1 cellular context compared by ENCODE assay signal in genomic region chr16:9422769-9423513, GRCh38.
TF ChIP-seq lines count a peak whose summit lies in the region.

No MANE protein-coding gene starts in this region.

TF ChIP-seq in HepG2, 621 proteins besides CTCF, POLR2A, EP300 and RAD21 (continued from another document):
- TF ChIP-seq THRA (CRISPR knock-in tag; IDR thresholded peaks at IDR 0.05; ENCODE audit: borderline replicate concordance) (no peak), ZKSCAN1 (IDR thresholded peaks at IDR 0.05; ENCODE audit: low read length) (peak; percentile 91), HNF4A (CRISPR knock-in tag; IDR thresholded peaks at IDR 0.05) (peak; percentile 50; the same call in 1 of the 2 replicates), ZNF563 (CRISPR knock-in tag; IDR thresholded peaks at IDR 0.05) (no peak), ZNF615 (CRISPR knock-in tag; IDR thresholded peaks at IDR 0.05; ENCODE audit: borderline replicate concordance) (no peak)
- TF ChIP-seq, protein P1, sequence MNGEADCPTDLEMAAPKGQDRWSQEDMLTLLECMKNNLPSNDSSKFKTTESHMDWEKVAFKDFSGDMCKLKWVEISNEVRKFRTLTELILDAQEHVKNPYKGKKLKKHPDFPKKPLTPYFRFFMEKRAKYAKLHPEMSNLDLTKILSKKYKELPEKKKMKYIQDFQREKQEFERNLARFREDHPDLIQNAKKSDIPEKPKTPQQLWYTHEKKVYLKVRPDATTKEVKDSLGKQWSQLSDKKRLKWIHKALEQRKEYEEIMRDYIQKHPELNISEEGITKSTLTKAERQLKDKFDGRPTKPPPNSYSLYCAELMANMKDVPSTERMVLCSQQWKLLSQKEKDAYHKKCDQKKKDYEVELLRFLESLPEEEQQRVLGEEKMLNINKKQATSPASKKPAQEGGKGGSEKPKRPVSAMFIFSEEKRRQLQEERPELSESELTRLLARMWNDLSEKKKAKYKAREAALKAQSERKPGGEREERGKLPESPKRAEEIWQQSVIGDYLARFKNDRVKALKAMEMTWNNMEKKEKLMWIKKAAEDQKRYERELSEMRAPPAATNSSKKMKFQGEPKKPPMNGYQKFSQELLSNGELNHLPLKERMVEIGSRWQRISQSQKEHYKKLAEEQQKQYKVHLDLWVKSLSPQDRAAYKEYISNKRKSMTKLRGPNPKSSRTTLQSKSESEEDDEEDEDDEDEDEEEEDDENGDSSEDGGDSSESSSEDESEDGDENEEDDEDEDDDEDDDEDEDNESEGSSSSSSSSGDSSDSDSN (CRISPR knock-in tag; IDR thresholded peaks at IDR 0.05): no peak
